12 cellular contexts compared by ENCODE assay signal in the genomic region with DNA sequence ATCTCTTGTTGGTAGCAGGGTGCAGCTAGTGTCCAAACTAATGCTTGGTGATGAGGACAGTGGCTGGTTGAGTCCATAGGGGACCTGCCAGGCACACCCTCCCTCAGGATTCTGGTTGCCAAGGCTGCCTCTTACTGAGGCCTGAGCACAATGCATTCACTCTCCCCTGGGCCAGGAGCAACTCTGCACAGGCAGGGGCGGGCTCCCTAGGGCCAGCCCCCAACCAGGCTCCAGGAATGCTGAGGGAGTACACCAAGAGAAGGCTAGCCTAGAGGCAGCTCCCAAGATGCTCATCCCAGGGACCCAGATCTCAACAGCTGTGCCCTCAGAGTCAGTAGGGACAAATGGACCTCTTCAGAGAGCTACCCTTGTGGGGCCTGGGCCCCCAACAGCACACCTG. TPM values are rescaled to one million over a fixed set of nuclear protein-coding genes. Genes with fewer than 3 reads are reported as not detected.
DNase-seq lines count a peak whose midpoint lies in the region; ATAC-seq and TF ChIP-seq lines count a peak whose summit lies in the region.
"Had no signal": no experiment of that assay in that cellular context is flagged by ENCODE, and none has a peak within 500 bp of the region (broad histone marks: within the 10 kb centered on the region; RNA-seq: fewer than 3 reads in every experiment).

No MANE protein-coding gene starts in this region.

- H3K4me3 ChIP-seq in GM23338 (no peak overlapping the region), neuronal stem cell (ENCODE audit: low read length in 2 of 2) (no peak overlapping the region), heart left ventricle (no peak overlapping the region)
- H3K4me3 ChIP-seq: A549 had no signal

- H3K4me3 Mint-ChIP-seq in GM23338: no peak overlapping the region
- no peak overlapping the region for H3K4me3 Mint-ChIP-seq in dendritic cell treated with granulocyte-macrophage colony-stimulating factor and Interleukin-4, amounts not matched to agents 40 ng/mL and 50 ng/mL, for 4 days
- H3K4me3 Mint-ChIP-seq: CD4-positive, CD25-positive, alpha-beta regulatory T cell had no signal

- H3K27me3 Mint-ChIP-seq in GM23338 (ENCODE audit: insufficient read depth, low read depth, poor library complexity): peaks cover 11% of the 10 kb centered on the region
- H3K27me3 Mint-ChIP-seq in dendritic cell treated with granulocyte-macrophage colony-stimulating factor and Interleukin-4, amounts not matched to agents 40 ng/mL and 50 ng/mL, for 4 days: peaks cover 7% of the 10 kb centered on the region
- H3K27me3 Mint-ChIP-seq: CD4-positive, CD25-positive, alpha-beta regulatory T cell had no signal

- no peak overlapping the region for H3K4me2 ChIP-seq in GM23338
- H3K4me2 ChIP-seq in neuronal stem cell (ENCODE audit: insufficient read depth, low read length, poor library complexity, severe bottlenecking): no peak overlapping the region
- H3K4me2 ChIP-seq: A549 had no signal

- H3K9me3 Mint-ChIP-seq in GM23338: no peaks in the 10 kb centered on the region
- H3K9me3 Mint-ChIP-seq in dendritic cell treated with granulocyte-macrophage colony-stimulating factor and Interleukin-4, amounts not matched to agents 40 ng/mL and 50 ng/mL, for 4 days: no peaks in the 10 kb centered on the region
- H3K9me3 Mint-ChIP-seq: CD4-positive, CD25-positive, alpha-beta regulatory T cell had no signal

- no peaks in the 10 kb centered on the region for H3K36me3 Mint-ChIP-seq in GM23338 (ENCODE audit: low read depth)
- H3K36me3 Mint-ChIP-seq in dendritic cell treated with granulocyte-macrophage colony-stimulating factor and Interleukin-4, amounts not matched to agents 40 ng/mL and 50 ng/mL, for 4 days (ENCODE audit: low read depth): no peaks in the 10 kb centered on the region
- H3K36me3 Mint-ChIP-seq: CD4-positive, CD25-positive, alpha-beta regulatory T cell had no signal

- DNase-seq in GM23338 (ENCODE audit: low spot score) (no peak), neuronal stem cell (ENCODE audit: low spot score) (no peak), heart left ventricle (no peak)
- DNase-seq: Calu3; CD4-positive, CD25-positive, alpha-beta regulatory T cell; DMS 273 treated with DMSO at 0.1 percent for 48 hours; KBM-7 had no signal

- H4K8ac ChIP-seq in neuronal stem cell (ENCODE audit: low read depth, low read length): no peak overlapping the region

- H3K27ac ChIP-seq in GM23338 (ENCODE audit: low read depth) (no peak overlapping the region), neuronal stem cell (replicated peaks; ENCODE audit: low read length) (no peak overlapping the region), heart left ventricle (no peak overlapping the region)
- H3K27ac ChIP-seq: A549 had no signal

- no peak for TF ChIP-seq CTCF in GM23338 (conservative IDR thresholded peaks at IDR 0.05; ENCODE audit: low read depth in 2 of 2)
- TF ChIP-seq CTCF in heart left ventricle (IDR thresholded peaks at IDR 0.05): no peak

- no peak overlapping the region for H3K27ac Mint-ChIP-seq in GM23338
- H3K27ac Mint-ChIP-seq in dendritic cell treated with granulocyte-macrophage colony-stimulating factor and Interleukin-4, amounts not matched to agents 40 ng/mL and 50 ng/mL, for 4 days: peak overlapping the region; percentile 34
- H3K27ac Mint-ChIP-seq: CD4-positive, CD25-positive, alpha-beta regulatory T cell had no signal

- no peaks in the 10 kb centered on the region for H3K9me2 ChIP-seq in GM23338 (ENCODE audit: insufficient read depth)

- H3K4ac ChIP-seq in neuronal stem cell (ENCODE audit: low read length): no peak overlapping the region

- H3K27me3 ChIP-seq in GM23338 (ENCODE audit: insufficient read depth) (no peaks in the 10 kb centered on the region), neuronal stem cell (ENCODE audit: control insufficient read depth in 3 of 3, insufficient read depth in 3 of 3, low read depth in 1 of 3, low read length in 3 of 3) (no peaks in the 10 kb centered on the region), heart left ventricle (no peaks in the 10 kb centered on the region)

- peak; percentile 71 for ATAC-seq in GM23338
- ATAC-seq in HG03139 (IDR thresholded peaks at IDR 0.05; ENCODE audit: unreplicated experiment): no peak
- no peak for ATAC-seq in heart left ventricle
- ATAC-seq in GM18873 (IDR thresholded peaks at IDR 0.05; ENCODE audit: low FRiP score, unreplicated experiment): no peak
- ATAC-seq in HG02852 (IDR thresholded peaks at IDR 0.05; ENCODE audit: unreplicated experiment): no peak
- ATAC-seq: A549 had no signal

- no peaks in the 10 kb centered on the region for H3K79me2 ChIP-seq in GM23338 (replicated peaks; ENCODE audit: insufficient read depth)

- H2BK15ac ChIP-seq in neuronal stem cell (ENCODE audit: low read length): peak overlapping the region; percentile 11

- peak overlapping the region; percentile 25 for H2BK12ac ChIP-seq in neuronal stem cell (ENCODE audit: low read length)

- no peak for TF ChIP-seq POLR2A in heart left ventricle (IDR thresholded peaks at IDR 0.05)

- peak overlapping the region; percentile 65 for H3K14ac ChIP-seq in neuronal stem cell (ENCODE audit: low read length)

- H3F3A ChIP-seq in GM23338 (replicated peaks; ENCODE audit: low read depth): no peaks in the 10 kb centered on the region

- H2BK5ac ChIP-seq in neuronal stem cell (ENCODE audit: low read length): peak overlapping the region; percentile 10

- no peak overlapping the region for H3K9ac ChIP-seq in neuronal stem cell (ENCODE audit: low read depth, low read length, poor library complexity)

- peak overlapping the region; percentile 16 for H2BK120ac ChIP-seq in neuronal stem cell (ENCODE audit: low read depth, low read length)

- H3K23ac ChIP-seq in neuronal stem cell (ENCODE audit: low read depth, low read length, poor library complexity): no peak overlapping the region

- peaks cover 18% of the 10 kb centered on the region for H3K4me1 Mint-ChIP-seq in GM23338
- H3K4me1 Mint-ChIP-seq in dendritic cell treated with granulocyte-macrophage colony-stimulating factor and Interleukin-4, amounts not matched to agents 40 ng/mL and 50 ng/mL, for 4 days (ENCODE audit: low read depth): peaks cover 31% of the 10 kb centered on the region

- H3K9me3 ChIP-seq in neuronal stem cell (replicated peaks in 1 of 2; ENCODE audit: control insufficient read depth in 2 of 2, insufficient read depth in 1 of 2, low read depth in 1 of 2, low read length in 2 of 2) (no peaks in the 10 kb centered on the region), heart left ventricle (no peaks in the 10 kb centered on the region)
- H3K9me3 ChIP-seq: A549 had no signal

- peaks cover 7% of the 10 kb centered on the region; the same call in 1 of the 2 replicates for H3K4me1 ChIP-seq in GM23338 (ENCODE audit: insufficient read depth)
- peaks cover 13 to 16% of the 10 kb centered on the region in 2 donors for H3K4me1 ChIP-seq in neuronal stem cell (ENCODE audit: control insufficient read depth in 2 of 2, insufficient read depth in 1 of 2, low read depth in 1 of 2, low read length in 2 of 2)
- peaks cover 0 to 24% (median 9%) of the 10 kb centered on the region in 12 donors for H3K4me1 ChIP-seq in heart left ventricle
- H3K4me1 ChIP-seq: A549 had no signal

- intact Hi-C loops in dendritic cell treated with granulocyte-macrophage colony-stimulating factor and Interleukin-4, amounts not matched to agents 40 ng/mL and 50 ng/mL, for 4 days (cut with micrococcal nuclease): no loop called here
- intact Hi-C loops in heart left ventricle (cut with DNase I): no loop called here

- H3K36me3 ChIP-seq in GM23338 (ENCODE audit: insufficient read depth) (no peaks in the 10 kb centered on the region), neuronal stem cell (replicated peaks in 1 of 2; ENCODE audit: control insufficient read depth in 2 of 2, insufficient read depth in 2 of 2, low read length in 2 of 2) (no peaks in the 10 kb centered on the region), heart left ventricle (no peaks in the 10 kb centered on the region)

- H4K20me1 ChIP-seq in GM23338 (replicated peaks; ENCODE audit: insufficient read depth): no peaks in the 10 kb centered on the region

- H2AK5ac ChIP-seq in neuronal stem cell (ENCODE audit: low read depth, low read length): peak overlapping the region; percentile 60

- WGBS in neuronal stem cell (ENCODE audit: extremely low coverage in 2 of 2, insufficient read length in 2 of 2, insufficient replicate concordance in 1 of 2), 2 donors: no CpG with 5 or more reads among the region's 1 CpG
- 90 to 100% (median 94%) methylated on average over 1 of the region's 1 CpG; no CpG with 5 or more reads in 1 of the 4 donors for WGBS in heart left ventricle, 4 donors

- no peak overlapping the region for H4K91ac ChIP-seq in neuronal stem cell (ENCODE audit: low read depth, low read length, poor library complexity)

- no peaks in the 10 kb centered on the region for H3K79me1 ChIP-seq in neuronal stem cell (ENCODE audit: low read depth, low read length)

- H3K18ac ChIP-seq in neuronal stem cell (ENCODE audit: low read length): peak overlapping the region; percentile 76

- H2AFZ ChIP-seq in GM23338: peak overlapping the region; percentile 93; the same call in 1 of the 2 replicates
- no peak overlapping the region for H2AFZ ChIP-seq in neuronal stem cell (ENCODE audit: low read length)

TF ChIP-seq in GM23338, 12 proteins besides CTCF, POLR2A, EP300 and RAD21 (continues in another document):
- TF ChIP-seq EZH2 (IDR thresholded peaks at IDR 0.05; ENCODE audit: low read depth, unreplicated experiment) (no peak), STAT1 (IDR thresholded peaks at IDR 0.05; ENCODE audit: unreplicated experiment) (no peak), ZNF331 (CRISPR knock-in tag; IDR thresholded peaks at IDR 0.05; ENCODE audit: low read depth) (no peak), EZH2phosphoT487 (IDR thresholded peaks at IDR 0.05; ENCODE audit: unreplicated experiment) (no peak), CREB1 (CRISPR knock-in tag; IDR thresholded peaks at IDR 0.05; ENCODE audit: low read depth) (no peak), POLR2AphosphoS5 (IDR thresholded peaks at IDR 0.05; ENCODE audit: low read depth) (no peak), ZNF114 (CRISPR knock-in tag; IDR thresholded peaks at IDR 0.05) (no peak)
- TF ChIP-seq, protein P1, sequence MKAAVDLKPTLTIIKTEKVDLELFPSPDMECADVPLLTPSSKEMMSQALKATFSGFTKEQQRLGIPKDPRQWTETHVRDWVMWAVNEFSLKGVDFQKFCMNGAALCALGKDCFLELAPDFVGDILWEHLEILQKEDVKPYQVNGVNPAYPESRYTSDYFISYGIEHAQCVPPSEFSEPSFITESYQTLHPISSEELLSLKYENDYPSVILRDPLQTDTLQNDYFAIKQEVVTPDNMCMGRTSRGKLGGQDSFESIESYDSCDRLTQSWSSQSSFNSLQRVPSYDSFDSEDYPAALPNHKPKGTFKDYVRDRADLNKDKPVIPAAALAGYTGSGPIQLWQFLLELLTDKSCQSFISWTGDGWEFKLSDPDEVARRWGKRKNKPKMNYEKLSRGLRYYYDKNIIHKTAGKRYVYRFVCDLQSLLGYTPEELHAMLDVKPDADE (IDR thresholded peaks at IDR 0.05): no peak

RNA-seq across cellular contexts. Expression of a gene that starts 46.3 kb away (rescaled TPM):
- total RNA-seq in GM23338 (2014; rRNA removed; shearing (Covaris generic)): 78.7 and 79.4 TPM in 2 replicates
- polyA plus RNA-seq in GM23338 (2016; fragmentation: Nextera tagmentation; extraction: Ambion mirVana) (20.3 and 25.9 TPM in 2 replicates), heart left ventricle (10 to 100 TPM; 24.8 to 41.8 TPM)
- 10.5 TPM for polyA plus RNA-seq in neuronal stem cell (2013, experiment 1 of 2)
- polyA plus RNA-seq in neuronal stem cell (2013, experiment 2 of 2): 13.5 TPM
- total RNA-seq in heart left ventricle: 100 to 1,000 TPM in 5 of 9 donors, 10 to 100 TPM in 4; 51.8 to 149 (median 105) TPM
